In the genomic region with DNA sequence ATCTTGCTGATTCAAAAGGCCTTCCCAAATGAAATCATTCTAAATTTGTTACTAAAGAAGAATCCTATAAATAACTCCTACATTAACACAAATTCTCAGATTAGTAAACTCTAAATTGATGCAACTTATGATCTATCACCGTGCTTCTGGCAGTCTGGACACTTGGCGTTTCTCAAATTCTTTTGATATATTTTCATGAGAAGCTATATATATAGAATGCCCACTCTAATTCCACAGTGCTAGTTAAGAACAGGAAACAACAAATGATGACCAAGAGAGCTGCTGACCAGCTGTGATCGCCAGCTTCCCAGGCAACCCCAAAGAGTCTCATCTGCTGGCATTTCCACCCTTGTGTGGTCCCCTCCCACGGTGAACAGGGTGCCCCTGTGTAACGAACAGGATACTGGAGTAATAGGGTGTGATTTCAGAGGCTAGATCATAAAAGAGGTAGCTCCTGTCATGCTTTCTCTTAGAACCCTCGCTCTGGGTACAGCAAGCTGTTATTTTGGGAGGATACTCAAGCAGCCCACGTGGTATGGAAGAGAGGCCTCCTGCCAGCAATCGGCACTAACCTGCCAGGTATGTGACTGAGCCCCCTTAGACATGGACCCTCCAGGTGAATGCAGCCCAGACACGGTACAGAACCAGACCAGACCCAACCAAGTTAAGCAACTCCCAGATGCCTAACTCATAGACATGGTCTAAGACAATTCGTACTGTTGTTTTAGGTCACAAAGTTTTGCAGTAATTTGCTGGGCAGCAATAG, we compare ENCODE assay signal across 12 cellular contexts.
DNase-seq lines count a peak whose midpoint lies in the region; ATAC-seq, FAIRE-seq and TF ChIP-seq lines count a peak whose summit lies in the region.
"Had no signal": no experiment of that assay in that cellular context is flagged by ENCODE, and none has a peak within 500 bp of the region (broad histone marks: within the 10 kb centered on the region; RNA-seq: fewer than 3 reads in every experiment).

No MANE protein-coding gene starts in this region.

- peak overlapping the region; percentile 50 for H3K4me3 Mint-ChIP-seq in astrocyte (ENCODE audit: unreplicated experiment)

- FAIRE-seq in astrocyte (lab: Jason Lieb, UNC), result no peak

- 62 to 68% methylated on average over 10 of the region's 10 CpGs for WGBS in heart right ventricle, 2 donors

- intact Hi-C loops in heart right ventricle (cut with DNase I), result loop anchor here in 2 of 10 donors (5.0 to 10.0 kb wide), 2 partner anchors 48 to 230 kb away; no protein-coding TSS in a partner anchor
- intact Hi-C loops in left cardiac atrium (cut with DNase I), result no loop called here
- intact Hi-C loops in tibial artery (cut with DNase I; ENCODE audit: low total_unique reads), result no loop called here

- H3K27me3 ChIP-seq in heart right ventricle, result no peaks in the 10 kb centered on the region
- no peaks in the 10 kb centered on the region for H3K27me3 ChIP-seq in astrocyte (ENCODE audit: insufficient read depth, low read length)
- no peaks in the 10 kb centered on the region for H3K27me3 ChIP-seq in tibial artery

- no peaks in the 10 kb centered on the region for H3K9me3 ChIP-seq in heart right ventricle
- no peaks in the 10 kb centered on the region for H3K9me3 ChIP-seq in astrocyte (ENCODE audit: insufficient read depth, low read depth, low read length)
- H3K9me3 ChIP-seq in tibial artery, result no peaks in the 10 kb centered on the region

- H3K36me3 Mint-ChIP-seq in astrocyte (ENCODE audit: low read depth, unreplicated experiment), result peaks cover 7% of the 10 kb centered on the region

- peaks cover 58% of the 10 kb centered on the region for H3K4me1 Mint-ChIP-seq in astrocyte (ENCODE audit: low read depth, unreplicated experiment)

- peak overlapping the region; percentile 37 for H3K4me2 ChIP-seq in astrocyte (ENCODE audit: low read length)

- H3K9me3 Mint-ChIP-seq in astrocyte (ENCODE audit: unreplicated experiment), result no peaks in the 10 kb centered on the region

- peak overlapping the region in 8 of 10 donors; percentile 13 to 82 (median 44) for H3K27ac ChIP-seq in heart right ventricle
- peak overlapping the region; percentile 38 for H3K27ac ChIP-seq in astrocyte (ENCODE audit: low read depth, low read length)
- peak overlapping the region; percentile 90 to 94 for H3K27ac ChIP-seq in tibial artery

- H2AFZ ChIP-seq in astrocyte (ENCODE audit: low read depth, low read length), result no peak overlapping the region

- no peaks in the 10 kb centered on the region for H4K20me1 ChIP-seq in astrocyte (ENCODE audit: insufficient read depth, low read length)

- H3K9ac ChIP-seq in astrocyte (ENCODE audit: low read length), result peak overlapping the region; percentile 16

- H3K4me3 ChIP-seq in heart right ventricle, result no peak overlapping the region
- no peak overlapping the region for H3K4me3 ChIP-seq in astrocyte (ENCODE audit: insufficient read depth, low read depth, low read length)
- H3K4me3 ChIP-seq in tibial artery, result no peak overlapping the region

- H3K36me3 ChIP-seq in heart right ventricle, result peaks cover 0 to 16% (median 0%) of the 10 kb centered on the region in 9 donors
- H3K36me3 ChIP-seq in astrocyte (ENCODE audit: insufficient read depth, low read length), result no peaks in the 10 kb centered on the region
- H3K36me3 ChIP-seq in tibial artery, result peaks cover 5 to 14% (median 7%) of the 10 kb centered on the region in 3 donors

- ATAC-seq in heart right ventricle (peak in 4 of 8 donors; percentile 7 to 64 (median 34)), left cardiac atrium (no peak), GM21737 (IDR thresholded peaks at IDR 0.05; ENCODE audit: unreplicated experiment) (no peak)

- H3K27ac Mint-ChIP-seq in astrocyte (ENCODE audit: unreplicated experiment), result peak overlapping the region; percentile 96

- H3K4me1 ChIP-seq in heart right ventricle (peaks cover 0 to 59% (median 30%) of the 10 kb centered on the region in 9 donors), astrocyte (ENCODE audit: insufficient read depth, low read length) (peaks cover 27% of the 10 kb centered on the region), tibial artery (peaks cover 0 to 73% (median 32%) of the 10 kb centered on the region in 4 donors)

- no peaks in the 10 kb centered on the region for H3K79me2 ChIP-seq in astrocyte (ENCODE audit: insufficient read depth, low read length)

- H3K27me3 Mint-ChIP-seq in astrocyte (ENCODE audit: low read depth, unreplicated experiment), result no peaks in the 10 kb centered on the region

- TF ChIP-seq CTCF in heart right ventricle (IDR thresholded peaks at IDR 0.05) (no peak), astrocyte (IDR thresholded peaks at IDR 0.05; ENCODE audit: insufficient read depth, low read depth, low read length) (no peak), tibial artery (IDR thresholded peaks at IDR 0.05) (no peak)

- DNase-seq in heart right ventricle (no peak), left cardiac atrium (no peak), astrocyte (ENCODE audit: low read depth) (peak; percentile 80), hepatic stellate cell (ENCODE audit: low spot score) (peak; percentile 28), tibial artery (no peak), HuH-7.5 (ENCODE audit: low spot score) (no peak)
- DNase-seq in stimulated activated CD4-positive, alpha-beta T cell treated with anti-CD3 and anti-CD28 coated beads, Interleukin-1b, Interleukin-23, amount 100 ng/mL, for 48 hours, result no peak
- DNase-seq: activated CD4-positive, CD25-positive, alpha-beta regulatory T cell treated with anti-CD3 and anti-CD28 coated beads, Interleukin-2, amount 50 U/mL, for 72 hours; cortex of kidney; mesendoderm; NCI-H69 had no signal

Comparison
In these comparisons a context has a peak if more than half of its experiments do, and no peak if none do; other contexts are left out.
1. DNase-seq: peak in astrocyte (single experiment) and hepatic stellate cell (single experiment); none in heart right ventricle (0 of 2), left cardiac atrium (single experiment), tibial artery (0 of 2), HuH-7.5 (single experiment) and stimulated activated CD4-positive, alpha-beta T cell treated with anti-CD3 and anti-CD28 coated beads, Interleukin-1b, Interleukin-23, amount 100 ng/mL, for 48 hours (single experiment).
2. H3K27ac ChIP-seq: peak in every context shown above with its lines; median percentile 92 in tibial artery; 44 in heart right ventricle; 38 in astrocyte.